Comparison of ENCODE assay signal across 19 cellular contexts in genomic region chr5:38048400-38048799, GRCh38.
A peak's percentile ranks its signal among the peaks of the same experiment; 100 is the strongest.
DNase-seq lines count a peak whose midpoint lies in the region; ATAC-seq, FAIRE-seq and TF ChIP-seq lines count a peak whose summit lies in the region.
"Had no signal": no experiment of that assay in that cellular context is flagged by ENCODE, and none has a peak within 500 bp of the region (broad histone marks: within the 10 kb centered on the region; RNA-seq: fewer than 3 reads in every experiment).

No MANE protein-coding gene starts in this region.

- CTCF ChIA-PET in K562 (lab: Yijun Ruan, JAX; ENCODE audit: low intra/inter-chr PET ratio) = no interaction called here

- H3K36me3 Mint-ChIP-seq in GM23338 (ENCODE audit: low read depth) (no peaks in the 10 kb centered on the region), nephron progenitor cell (ENCODE audit: low read depth) (no peaks in the 10 kb centered on the region)
- H3K36me3 Mint-ChIP-seq: CD14-positive monocyte; CD4-positive, alpha-beta memory T cell had no signal

- H3K9me3 ChIP-seq in K562 (replicated peaks; ENCODE audit: control insufficient read depth, insufficient read depth, low read depth, low read length) (no peaks in the 10 kb centered on the region), left ventricle myocardium inferior (replicated peaks) (no peaks in the 10 kb centered on the region)
- H3K9me3 ChIP-seq: BLaER1, HAP-1 had no signal

- H3K4me1 ChIP-seq in GM23338 (ENCODE audit: insufficient read depth) = no peaks in the 10 kb centered on the region; the same call in 1 of the 2 replicates
- no peaks in the 10 kb centered on the region for H3K4me1 ChIP-seq in K562 (replicated peaks in 1 of 2; ENCODE audit: control insufficient read depth in 2 of 2, insufficient read depth in 2 of 2, low read length in 2 of 2)
- no peaks in the 10 kb centered on the region for H3K4me1 ChIP-seq in left ventricle myocardium inferior
- H3K4me1 ChIP-seq: HAP-1 had no signal

- H3K9me1 ChIP-seq in K562 (ENCODE audit: control insufficient read depth, insufficient read depth, low read length) = no peaks in the 10 kb centered on the region

- no peaks in the 10 kb centered on the region for H3K9me3 Mint-ChIP-seq in GM23338
- no peaks in the 10 kb centered on the region for H3K9me3 Mint-ChIP-seq in nephron progenitor cell
- H3K9me3 Mint-ChIP-seq: CD4-positive, alpha-beta memory T cell; HFFc6 had no signal

- H3K27me3 ChIP-seq in GM23338 (ENCODE audit: insufficient read depth) (no peaks in the 10 kb centered on the region), K562 (ENCODE audit: control insufficient read depth in 2 of 2, insufficient read depth in 2 of 2, low read length in 2 of 2) (no peaks in the 10 kb centered on the region), left ventricle myocardium inferior (ENCODE audit: low read depth) (no peaks in the 10 kb centered on the region)
- H3K27me3 ChIP-seq: BLaER1 had no signal

- ATAC-seq in GM23338 = peak; percentile 54; the same call in 2 of the 3 replicates
- ATAC-seq in K562 = peak; percentile 47; the same call in 1 of the 3 replicates
- ATAC-seq in HG02798 (IDR thresholded peaks at IDR 0.05; ENCODE audit: poor library complexity, unreplicated experiment) = no peak
- no peak for ATAC-seq in activated CD4-positive, CD25-positive, alpha-beta regulatory T cell treated with anti-CD3 and anti-CD28 coated beads, Interleukin-2, amount 50 U/mL, for 24 hours

- H3K4me3 ChIP-seq in GM23338 (no peak overlapping the region), K562 (no peak overlapping the region), left ventricle myocardium inferior (no peak overlapping the region)
- H3K4me3 ChIP-seq: BLaER1, HAP-1 had no signal

- H3K36me3 ChIP-seq in GM23338 (ENCODE audit: insufficient read depth) (no peaks in the 10 kb centered on the region), K562 (ENCODE audit: control insufficient read depth, insufficient read depth, low read length) (no peaks in the 10 kb centered on the region), left ventricle myocardium inferior (no peaks in the 10 kb centered on the region)
- H3K36me3 ChIP-seq: BLaER1, HAP-1 had no signal

- no peak overlapping the region for H3K9ac ChIP-seq in K562 (ENCODE audit: insufficient read depth in 1 of 2, low read depth in 2 of 2, low read length in 2 of 2)
- H3K9ac ChIP-seq: BLaER1 had no signal

- H3K27ac ChIP-seq in GM23338 (ENCODE audit: low read depth) = no peak overlapping the region
- no peak overlapping the region for H3K27ac ChIP-seq in K562 (ENCODE audit: extremely low read depth, low read depth, low read length)
- H3K27ac ChIP-seq in left ventricle myocardium inferior (replicated peaks) = no peak overlapping the region
- H3K27ac ChIP-seq: BLaER1 had no signal

- H4K20me1 ChIP-seq in GM23338 (replicated peaks; ENCODE audit: insufficient read depth) = no peaks in the 10 kb centered on the region
- H4K20me1 ChIP-seq in K562 (replicated peaks; ENCODE audit: control insufficient read depth, insufficient read depth, low read length) = no peaks in the 10 kb centered on the region
- H4K20me1 ChIP-seq: BLaER1 had no signal

- H3K27ac Mint-ChIP-seq in GM23338 (no peak overlapping the region), nephron progenitor cell (peak overlapping the region; percentile 29)
- H3K27ac Mint-ChIP-seq: CD4-positive, alpha-beta memory T cell; HFFc6 had no signal

- TF ChIP-seq CTCF in GM23338 (conservative IDR thresholded peaks at IDR 0.05; ENCODE audit: low read depth in 2 of 2) (no peak), K562 (IDR thresholded peaks at IDR 0.05 in 2 of 3, conservative IDR thresholded peaks at IDR 0.05 in 1 of 3; ENCODE audit: insufficient read depth in 2 of 3, low read depth in 1 of 3, low read length in 3 of 3) (no peak), nephron progenitor cell (IDR thresholded peaks at IDR 0.05) (no peak), left ventricle myocardium inferior (IDR thresholded peaks at IDR 0.05; ENCODE audit: borderline replicate concordance) (no peak)

- H3K4me2 ChIP-seq in GM23338 (no peak overlapping the region), K562 (ENCODE audit: insufficient read depth, low read length) (no peak overlapping the region)
- H3K4me2 ChIP-seq: BLaER1 had no signal

- POLR2A ChIA-PET in K562 (lab: Yijun Ruan, JAX) = interaction anchor here (0.8 to 1.5 kb wide), 2 partner anchors 10 to 19 kb away, joined by 4 to 5 read pairs; no protein-coding TSS in a partner anchor

- FAIRE-seq in HTR-8/SVneo (lab: Jason Lieb, UNC) = peak; percentile 23
- FAIRE-seq in K562 (lab: Jason Lieb, UNC) = no peak

- TF ChIP-seq EP300 in K562 (IDR thresholded peaks at IDR 0.05; ENCODE audit: low read length) = no peak

- intact Hi-C loops in K562 (cut with micrococcal nuclease) (no loop called here), left ventricle myocardium inferior (cut with micrococcal nuclease) (no loop called here)

- no peak for TF ChIP-seq POLR2A in K562 (conservative IDR thresholded peaks at IDR 0.05)

- peak overlapping the region; percentile 90; the same call in 1 of the 2 replicates for H2AFZ ChIP-seq in GM23338
- no peak overlapping the region for H2AFZ ChIP-seq in K562 (ENCODE audit: low read depth, low read length)

- H3K9me2 ChIP-seq in GM23338 (ENCODE audit: insufficient read depth) = peaks cover 8% of the 10 kb centered on the region; the same call in 1 of the 2 replicates

- 2% methylated on average over 3 of the region's 3 CpGs for WGBS in K562 (ENCODE audit: insufficient coverage, low coverage, missing lambda C conversion rate)

- BruUV-seq in K562 (replicated peaks; lab: Mats Ljungman, UMichigan) = no TSS peak

- H3F3A ChIP-seq in GM23338 (replicated peaks; ENCODE audit: low read depth) = no peaks in the 10 kb centered on the region

- no peaks in the 10 kb centered on the region for H3K79me2 ChIP-seq in GM23338 (replicated peaks; ENCODE audit: insufficient read depth)
- H3K79me2 ChIP-seq in K562 (ENCODE audit: control insufficient read depth, insufficient read depth, low read length) = no peaks in the 10 kb centered on the region

- TF ChIP-seq RAD21 in K562 (CRISPR knock-in tag; conservative IDR thresholded peaks at IDR 0.05 in 1 of 2, IDR thresholded peaks at IDR 0.05 in 1 of 2) = no peak

- in situ Hi-C loops in K562 (cut with MboI) = no loop called here

- no peak overlapping the region for H3K4me3 Mint-ChIP-seq in GM23338
- no peak overlapping the region for H3K4me3 Mint-ChIP-seq in nephron progenitor cell
- H3K4me3 Mint-ChIP-seq: CD14-positive monocyte, HFFc6 had no signal

- peaks cover 8% of the 10 kb centered on the region for H3K4me1 Mint-ChIP-seq in GM23338
- peaks cover 22% of the 10 kb centered on the region for H3K4me1 Mint-ChIP-seq in nephron progenitor cell
- H3K4me1 Mint-ChIP-seq: CD14-positive monocyte; CD4-positive, alpha-beta memory T cell had no signal

- DNase-seq in GM23338 (ENCODE audit: low spot score) = no peak
- no peak for DNase-seq in HTR-8/SVneo (ENCODE audit: insufficient read length, low spot score)
- no peak for DNase-seq in K562 (ENCODE audit: extremely low read depth in 1 of 4, low spot score in 3 of 4)
- no peak for DNase-seq in nephron progenitor cell
- no peak for DNase-seq in left ventricle myocardium inferior
- no peak for DNase-seq in kidney tubule cell (ENCODE audit: low spot score)
- DNase-seq: 8988T; CD4-positive, alpha-beta memory T cell; DMS153; DMS79 treated with DMSO at 0.1 percent for 48 hours; GF-D8; HFFc6; IMR-90; KBM-7 had no signal

- H3K27me3 Mint-ChIP-seq in GM23338 (ENCODE audit: insufficient read depth, low read depth, poor library complexity) = no peaks in the 10 kb centered on the region
- H3K27me3 Mint-ChIP-seq in nephron progenitor cell (ENCODE audit: low read depth, poor library complexity) = no peaks in the 10 kb centered on the region

TF ChIP-seq in GM23338, 12 proteins besides CTCF, POLR2A, EP300 and RAD21 (continues in another document):
- TF ChIP-seq ZNF331 (CRISPR knock-in tag; IDR thresholded peaks at IDR 0.05; ENCODE audit: low read depth) = no peak

TF ChIP-seq in K562, 482 proteins besides CTCF, POLR2A, EP300 and RAD21:
- TF ChIP-seq ZNF184 (CRISPR knock-in tag; IDR thresholded peaks at IDR 0.05) = no peak
- no peak for TF ChIP-seq ZNF644 (tag; IDR thresholded peaks at IDR 0.05; ENCODE audit: low read depth)
- TF ChIP-seq NCOA6 (IDR thresholded peaks at IDR 0.05) = no peak
- no peak for TF ChIP-seq ZNF143 (CRISPR knock-in tag; IDR thresholded peaks at IDR 0.05)
- no peak for TF ChIP-seq ZFX (CRISPR knock-in tag; IDR thresholded peaks at IDR 0.05)
- TF ChIP-seq CBX5 (IDR thresholded peaks at IDR 0.05; ENCODE audit: borderline replicate concordance, low read depth) = no peak
- TF ChIP-seq GTF2A2 (tag; IDR thresholded peaks at IDR 0.05) = no peak
- TF ChIP-seq FIP1L1 (IDR thresholded peaks at IDR 0.05; ENCODE audit: low read depth, low read length, poor library complexity, severe bottlenecking) = no peak
- no peak for TF ChIP-seq POLR2AphosphoS5 (IDR thresholded peaks at IDR 0.05; ENCODE audit: control insufficient read depth, insufficient read depth, low read depth, low read length)
- no peak for TF ChIP-seq GTF2F1 (IDR thresholded peaks at IDR 0.05; ENCODE audit: low read depth, low read length)
- no peak for TF ChIP-seq HNRNPLL (IDR thresholded peaks at IDR 0.05; ENCODE audit: low read depth, low read length, poor library complexity, severe bottlenecking)

Comparison
In these comparisons a context has a peak if more than half of its experiments do, and no peak if none do; other contexts are left out.
1. ATAC-seq: peak in GM23338 (single experiment) and K562 (single experiment); none in HG02798 (single experiment) and activated CD4-positive, CD25-positive, alpha-beta regulatory T cell treated with anti-CD3 and anti-CD28 coated beads, Interleukin-2, amount 50 U/mL, for 24 hours (0 of 2).